ENCODE assay signal across 20 cellular contexts in genomic region chr6:31961616-31962015, GRCh38. TPM values are rescaled to one million over a fixed set of nuclear protein-coding genes. Genes with fewer than 3 reads are reported as not detected.
A peak's percentile ranks its signal among the peaks of the same experiment; 100 is the strongest.
DNase-seq lines count a peak whose midpoint lies in the region; ATAC-seq and TF ChIP-seq lines count a peak whose summit lies in the region.
"Had no signal": no experiment of that assay in that cellular context is flagged by ENCODE, and none has a peak within 500 bp of the region (broad histone marks: within the 10 kb centered on the region; RNA-seq: fewer than 3 reads in every experiment).

No MANE protein-coding gene starts in this region.

- no peaks in the 10 kb centered on the region for H3K27me3 Mint-ChIP-seq in stimulated activated naive CD8-positive, alpha-beta T cell treated with anti-CD3 and anti-CD28 coated beads, Interleukin-15, Interleukin-2, amounts not matched to agents 100 ng/mL and 50 ng/mL, for 24 hours
- H3K27me3 Mint-ChIP-seq in activated T-helper 1 cell treated with anti-CD3 and anti-CD28 coated beads, Interleukin-12 subunit alpha, Interleukin-12 subunit beta, Interleukin-2, Interleukin-4 antibody, amounts not matched to agents 30 ng/mL and 10 ng/mL and 1 ng/mL, durations not matched to agents 14 hours and 24 hours and 36 hours (ENCODE audit: insufficient read depth) = no peaks in the 10 kb centered on the region
- H3K27me3 Mint-ChIP-seq in natural killer cell (ENCODE audit: low read depth in 2 of 2) (no peaks in the 10 kb centered on the region), type B pancreatic cell (no peaks in the 10 kb centered on the region)

- peaks cover 65% of the 10 kb centered on the region for H3K36me3 Mint-ChIP-seq in stimulated activated naive CD8-positive, alpha-beta T cell treated with anti-CD3 and anti-CD28 coated beads, Interleukin-15, Interleukin-2, amounts not matched to agents 100 ng/mL and 50 ng/mL, for 24 hours (ENCODE audit: low read depth)
- peaks cover 52% of the 10 kb centered on the region for H3K36me3 Mint-ChIP-seq in activated T-helper 1 cell treated with anti-CD3 and anti-CD28 coated beads, Interleukin-12 subunit alpha, Interleukin-12 subunit beta, Interleukin-2, Interleukin-4 antibody, amounts not matched to agents 30 ng/mL and 10 ng/mL and 1 ng/mL, durations not matched to agents 14 hours and 24 hours and 36 hours (ENCODE audit: low read depth)
- H3K36me3 Mint-ChIP-seq in natural killer cell (peaks cover 7% of the 10 kb centered on the region), type B pancreatic cell (peaks cover 7% of the 10 kb centered on the region)

- peaks cover 36% of the 10 kb centered on the region for H3K4me1 Mint-ChIP-seq in stimulated activated naive CD8-positive, alpha-beta T cell treated with anti-CD3 and anti-CD28 coated beads, Interleukin-15, Interleukin-2, amounts not matched to agents 100 ng/mL and 50 ng/mL, for 24 hours (ENCODE audit: low read depth)
- H3K4me1 Mint-ChIP-seq in activated T-helper 1 cell treated with anti-CD3 and anti-CD28 coated beads, Interleukin-12 subunit alpha, Interleukin-12 subunit beta, Interleukin-2, Interleukin-4 antibody, amounts not matched to agents 30 ng/mL and 10 ng/mL and 1 ng/mL, durations not matched to agents 14 hours and 24 hours and 36 hours (ENCODE audit: low read depth) = peaks cover 49% of the 10 kb centered on the region
- H3K4me1 Mint-ChIP-seq in natural killer cell (peaks cover 31 to 43% of the 10 kb centered on the region in 2 donors), type B pancreatic cell (ENCODE audit: unreplicated experiment) (peaks cover 22% of the 10 kb centered on the region)

- peak overlapping the region; percentile 3 for H3K27ac Mint-ChIP-seq in stimulated activated naive CD8-positive, alpha-beta T cell treated with anti-CD3 and anti-CD28 coated beads, Interleukin-15, Interleukin-2, amounts not matched to agents 100 ng/mL and 50 ng/mL, for 24 hours
- H3K27ac Mint-ChIP-seq in activated T-helper 1 cell treated with anti-CD3 and anti-CD28 coated beads, Interleukin-12 subunit alpha, Interleukin-12 subunit beta, Interleukin-2, Interleukin-4 antibody, amounts not matched to agents 30 ng/mL and 10 ng/mL and 1 ng/mL, durations not matched to agents 14 hours and 24 hours and 36 hours = peak overlapping the region; percentile 29
- H3K27ac Mint-ChIP-seq in natural killer cell (peak overlapping the region; percentile 52 to 98), type B pancreatic cell (no peak overlapping the region)

- no peak for TF ChIP-seq CTCF in natural killer cell (IDR thresholded peaks at IDR 0.05)
- TF ChIP-seq CTCF in type B pancreatic cell (conservative IDR thresholded peaks at IDR 0.05) = no peak

- H3K4me3 Mint-ChIP-seq in stimulated activated naive CD8-positive, alpha-beta T cell treated with anti-CD3 and anti-CD28 coated beads, Interleukin-15, Interleukin-2, amounts not matched to agents 100 ng/mL and 50 ng/mL, for 24 hours = no peak overlapping the region
- peak overlapping the region; percentile 6 for H3K4me3 Mint-ChIP-seq in activated T-helper 1 cell treated with anti-CD3 and anti-CD28 coated beads, Interleukin-12 subunit alpha, Interleukin-12 subunit beta, Interleukin-2, Interleukin-4 antibody, amounts not matched to agents 30 ng/mL and 10 ng/mL and 1 ng/mL, durations not matched to agents 14 hours and 24 hours and 36 hours
- H3K4me3 Mint-ChIP-seq in natural killer cell (peak overlapping the region; percentile 47), type B pancreatic cell (peak overlapping the region; percentile 23)

- H3K9me3 Mint-ChIP-seq in stimulated activated naive CD8-positive, alpha-beta T cell treated with anti-CD3 and anti-CD28 coated beads, Interleukin-15, Interleukin-2, amounts not matched to agents 100 ng/mL and 50 ng/mL, for 24 hours = no peaks in the 10 kb centered on the region
- H3K9me3 Mint-ChIP-seq in activated T-helper 1 cell treated with anti-CD3 and anti-CD28 coated beads, Interleukin-12 subunit alpha, Interleukin-12 subunit beta, Interleukin-2, Interleukin-4 antibody, amounts not matched to agents 30 ng/mL and 10 ng/mL and 1 ng/mL, durations not matched to agents 14 hours and 24 hours and 36 hours = no peaks in the 10 kb centered on the region
- H3K9me3 Mint-ChIP-seq in natural killer cell = no peaks in the 10 kb centered on the region
- no peaks in the 10 kb centered on the region for H3K9me3 Mint-ChIP-seq in type B pancreatic cell

- intact Hi-C loops in activated T-helper 1 cell treated with anti-CD3 and anti-CD28 coated beads, Interleukin-12 subunit alpha, Interleukin-12 subunit beta, Interleukin-2, Interleukin-4 antibody, amounts not matched to agents 30 ng/mL and 10 ng/mL and 1 ng/mL, durations not matched to agents 14 hours and 24 hours and 36 hours (cut with micrococcal nuclease) = no loop called here
- intact Hi-C loops in natural killer cell (cut with micrococcal nuclease) = no loop called here

- no peak for ATAC-seq in stimulated activated naive CD8-positive, alpha-beta T cell treated with anti-CD3 and anti-CD28 coated beads, Interleukin-15, Interleukin-2, amounts not matched to agents 100 U/mL and 50 U/mL, for 24 hours
- no peak for ATAC-seq in natural killer cell

- DNase-seq in stimulated activated naive CD8-positive, alpha-beta T cell treated with anti-CD3 and anti-CD28 coated beads, Interleukin-15, Interleukin-2, amounts not matched to agents 100 U/mL and 50 U/mL, for 24 hours = no peak
- DNase-seq in activated T-helper 1 cell treated with anti-CD3 and anti-CD28 coated beads, Interleukin-12 subunit alpha, Interleukin-12 subunit beta, Interleukin-2, Interleukin-4 antibody, amounts not matched to agents 30 ng/mL and 10 ng/mL and 1 ng/mL, durations not matched to agents 14 hours and 24 hours and 36 hours (ENCODE audit: low spot score) = no peak
- no peak for DNase-seq in natural killer cell
- DNase-seq in type B pancreatic cell (ENCODE audit: extremely low spot score, unreplicated experiment) = no peak
- no peak for DNase-seq in stimulated activated CD4-positive, alpha-beta T cell treated with anti-CD3 and anti-CD28 coated beads, Interleukin-4, amount 100 ng/mL, for 24 hours
- no peak for DNase-seq in NCI-H1092 treated with DMSO at 0.1 percent for 48 hours (lab: John Stamatoyannopoulos, UW)
- DNase-seq in NCI-H510A treated with DMSO at 0.1 percent for 48 hours (lab: John Stamatoyannopoulos, UW) = no peak
- DNase-seq: activated CD8-positive, alpha-beta memory T cell treated with anti-CD3 and anti-CD28 coated beads, Interleukin-2, amount 50 U/mL, for 48 hours; activated effector memory CD4-positive, alpha-beta T cell treated with Interleukin-2 at 50 U/mL for 16 hours; amniotic stem cell; left ventricle myocardium inferior; NCI-H1694 treated with DMSO at 0.1 percent for 48 hours; ovary; stimulated activated CD4-positive, alpha-beta T cell treated with anti-CD3 and anti-CD28 coated beads, Interleukin-1b, Interleukin-23, amount 100 ng/mL, for 48 hours; T-helper 9 cell; WERI-Rb-1 had no signal

RNA-seq across cellular contexts. Expression of gene SKIC2, which starts 2.6 kb away (rescaled TPM):
- 85.8 and 101 TPM in 2 replicates for total RNA-seq in activated T-helper 1 cell treated with anti-CD3 and anti-CD28 coated beads, Interleukin-12 subunit alpha, Interleukin-12 subunit beta, Interleukin-2, Interleukin-4 antibody, amounts not matched to agents 30 ng/mL and 10 ng/mL and 1 ng/mL, durations not matched to agents 14 hours and 24 hours and 36 hours
- total RNA-seq in natural killer cell (100 to 1,000 TPM; 119 to 184 (median 151) TPM), type B pancreatic cell (ENCODE audit: low replicate concordance) (84.2 and 100 TPM in 2 replicates)

RNA-seq across cellular contexts. Expression of gene NELFE, which starts 2.8 kb away (rescaled TPM):
- total RNA-seq in activated T-helper 1 cell treated with anti-CD3 and anti-CD28 coated beads, Interleukin-12 subunit alpha, Interleukin-12 subunit beta, Interleukin-2, Interleukin-4 antibody, amounts not matched to agents 30 ng/mL and 10 ng/mL and 1 ng/mL, durations not matched to agents 14 hours and 24 hours and 36 hours = 92.3 and 97.7 TPM in 2 replicates
- total RNA-seq in natural killer cell (10 to 100 TPM; 52.6 to 62.3 (median 56.3) TPM), type B pancreatic cell (ENCODE audit: low replicate concordance) (63.9 and 73.0 TPM in 2 replicates)

RNA-seq across cellular contexts. Expression of gene DXO, which starts 10.3 kb away (rescaled TPM):
- total RNA-seq in activated T-helper 1 cell treated with anti-CD3 and anti-CD28 coated beads, Interleukin-12 subunit alpha, Interleukin-12 subunit beta, Interleukin-2, Interleukin-4 antibody, amounts not matched to agents 30 ng/mL and 10 ng/mL and 1 ng/mL, durations not matched to agents 14 hours and 24 hours and 36 hours = 14.1 and 15.2 TPM in 2 replicates
- total RNA-seq in natural killer cell (10 to 100 TPM; 37.9 to 54.3 (median 49.0) TPM), type B pancreatic cell (ENCODE audit: low replicate concordance) (24.2 and 28.9 TPM in 2 replicates)

RNA-seq across cellular contexts. Expression of gene CFB, which starts 15.7 kb away (rescaled TPM):
- total RNA-seq in activated T-helper 1 cell treated with anti-CD3 and anti-CD28 coated beads, Interleukin-12 subunit alpha, Interleukin-12 subunit beta, Interleukin-2, Interleukin-4 antibody, amounts not matched to agents 30 ng/mL and 10 ng/mL and 1 ng/mL, durations not matched to agents 14 hours and 24 hours and 36 hours = 0.21 TPM in 1 of 2 replicates, not detected in the other
- total RNA-seq in natural killer cell (under 1 TPM in 1 of 3 donors, not detected in 2; 0.45 TPM), type B pancreatic cell (ENCODE audit: low replicate concordance) (7.8 and 13.6 TPM in 2 replicates)
- total RNA-seq: H1, NCI-H460, smooth muscle cell had no signal

RNA-seq across cellular contexts. Expression of gene C4A, which starts 20.2 kb away (rescaled TPM):
- 4.0 and 4.1 TPM in 2 replicates for total RNA-seq in activated T-helper 1 cell treated with anti-CD3 and anti-CD28 coated beads, Interleukin-12 subunit alpha, Interleukin-12 subunit beta, Interleukin-2, Interleukin-4 antibody, amounts not matched to agents 30 ng/mL and 10 ng/mL and 1 ng/mL, durations not matched to agents 14 hours and 24 hours and 36 hours
- total RNA-seq in natural killer cell (1 to 10 TPM; 5.0 to 8.2 (median 5.4) TPM), type B pancreatic cell (ENCODE audit: low replicate concordance) (5.2 and 9.7 TPM in 2 replicates)
